Comparison of ENCODE assay signal across 15 cellular contexts in genomic region chr10:19169684-19170083, GRCh38.
"Had no signal": no experiment of that assay in that cellular context is flagged by ENCODE, and none has a peak within 500 bp of the region (broad histone marks: within the 10 kb centered on the region; RNA-seq: fewer than 3 reads in every experiment).

No MANE protein-coding gene starts in this region.

- H3K36me3 ChIP-seq: brain microvascular endothelial cell, esophagus muscularis mucosa, lower lobe of right lung, right atrium auricular region, tibial artery, vagina had no signal

- H3K27me3 ChIP-seq: brain microvascular endothelial cell, esophagus muscularis mucosa, hepatocyte, right atrium auricular region, tibial artery, vagina had no signal

- DNase-seq: activated CD4-positive, alpha-beta T cell treated with anti-CD3 and anti-CD28 coated beads, Interleukin-2, amount 50 U/mL, for 1 hour; activated CD4-positive, CD25-positive, alpha-beta regulatory T cell; activated naive CD4-positive, alpha-beta T cell treated with anti-CD3 and anti-CD28 coated beads, Interleukin-2, amount 10 ng/mL, durations not matched to agents 7 days and 5 days; activated T-cell treated with anti-CD3 and anti-CD28 coated beads for 4 hours; brain microvascular endothelial cell; cerebellar nuclear complex; foreskin melanocyte; left cardiac atrium; lower lobe of right lung; midbrain; tibial artery had no signal

- H3K4me3 ChIP-seq: esophagus muscularis mucosa, hepatocyte, lower lobe of right lung, right atrium auricular region, tibial artery, vagina had no signal
